Comparison of ENCODE assay signal across 25 cellular contexts in the genomic region with DNA sequence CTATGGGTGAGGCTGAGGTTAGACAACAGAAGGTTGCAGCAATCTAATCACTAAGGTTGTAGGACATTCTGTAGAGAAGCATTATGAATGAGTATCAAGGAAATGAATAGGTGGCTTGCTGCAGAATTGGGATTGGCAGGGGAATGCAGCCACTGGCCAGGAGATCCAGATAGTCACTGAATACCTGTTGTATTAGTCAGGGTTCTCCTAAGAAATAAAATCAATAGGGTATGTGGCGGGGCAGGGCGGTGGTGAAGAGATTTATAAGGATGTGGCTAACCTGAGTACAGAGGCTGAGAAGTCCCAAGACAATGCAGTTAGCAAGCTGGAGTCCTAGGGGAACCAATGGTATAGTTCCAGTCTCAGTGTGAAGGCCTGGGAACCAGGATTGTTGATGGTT.
"Had no signal": no experiment of that assay in that cellular context is flagged by ENCODE, and none has a peak within 500 bp of the region (broad histone marks: within the 10 kb centered on the region; RNA-seq: fewer than 3 reads in every experiment).

No MANE protein-coding gene starts in this region.

- DNase-seq: activated CD4-positive, alpha-beta T cell treated with anti-CD3 and anti-CD28 coated beads, Interleukin-2, amount 10 ng/mL, durations not matched to agents 7 days and 5 days; activated CD4-positive, CD25-positive, alpha-beta regulatory T cell treated with anti-CD3 and anti-CD28 coated beads, Interleukin-2, amount 50 U/mL, for 72 hours; activated gamma-delta T cell treated with Interleukin-2 at 50 U/mL for 16 hours; activated T-cell treated with anti-CD3 and anti-CD28 coated beads, Interleukin-2, amount 50 U/mL, for 1 hour; aorta; effector memory CD4-positive, alpha-beta T cell; esophagus squamous epithelium; lower lobe of right lung; naive thymus-derived CD4-positive, alpha-beta T cell; occipital lobe; right lobe of liver; stimulated activated CD4-positive, alpha-beta T cell treated with anti-CD3 and anti-CD28 coated beads, Interleukin-15, amount 100 ng/mL, for 24 hours; T-cell; testis; WERI-Rb-1 had no signal

- H3K36me3 ChIP-seq: esophagus squamous epithelium, gastroesophageal sphincter, lower lobe of right lung, right lobe of liver, WERI-Rb-1 had no signal

- H3K4me1 Mint-ChIP-seq: activated CD4-positive, alpha-beta T cell treated with anti-CD3 and anti-CD28 coated beads, Interleukin-2, amount 10 ng/mL, durations not matched to agents 7 days and 5 days; brain; central memory CD8-positive, alpha-beta T cell; neural crest cell; stimulated activated memory B cell treated with anti-CD40 and anti-IgM and Interleukin-4, amounts not matched to agents 10 μg/mL and 1 μg/mL and 100 μg/mL, for 72 hours; T-cell had no signal

- H3K4me3 Mint-ChIP-seq: activated CD4-positive, alpha-beta T cell treated with anti-CD3 and anti-CD28 coated beads, Interleukin-2, amount 10 ng/mL, durations not matched to agents 7 days and 5 days; activated naive CD4-positive, alpha-beta T cell treated with anti-CD3 and anti-CD28 coated beads, Interleukin-2, amount 50 U/mL, for 24 hours; brain; central memory CD8-positive, alpha-beta T cell; naive thymus-derived CD4-positive, alpha-beta T cell; neural crest cell; stimulated activated memory B cell treated with anti-CD40 and anti-IgM and Interleukin-4, amounts not matched to agents 10 μg/mL and 1 μg/mL and 100 μg/mL, for 72 hours; T-cell; type B pancreatic cell had no signal

- H3K27me3 ChIP-seq: esophagus squamous epithelium, gastroesophageal sphincter, right lobe of liver, testis had no signal

- ATAC-seq: gastroesophageal sphincter; lower lobe of right lung; naive thymus-derived CD4-positive, alpha-beta T cell; right lobe of liver; stimulated activated memory B cell treated with anti-CD40 and anti-IgM and Interleukin-4, amounts not matched to agents 10 μg/mL and 1 μg/mL and 100 μg/mL, for 72 hours; T-cell had no signal

- FAIRE-seq: colon, TTC549 had no signal

- H3K27ac ChIP-seq: esophagus squamous epithelium, gastroesophageal sphincter, lower lobe of right lung, right lobe of liver, skin epidermis, testis, WERI-Rb-1 had no signal

- H3K27me3 Mint-ChIP-seq: activated CD4-positive, alpha-beta T cell treated with anti-CD3 and anti-CD28 coated beads, Interleukin-2, amount 10 ng/mL, durations not matched to agents 7 days and 5 days; activated naive CD4-positive, alpha-beta T cell treated with anti-CD3 and anti-CD28 coated beads, Interleukin-2, amount 50 U/mL, for 24 hours; brain; naive thymus-derived CD4-positive, alpha-beta T cell; stimulated activated memory B cell treated with anti-CD40 and anti-IgM and Interleukin-4, amounts not matched to agents 10 μg/mL and 1 μg/mL and 100 μg/mL, for 72 hours; T-cell; type B pancreatic cell had no signal

- H3K4me1 ChIP-seq: gastroesophageal sphincter, lower lobe of right lung, right lobe of liver, testis had no signal

- H3K9me3 ChIP-seq: esophagus squamous epithelium, gastroesophageal sphincter, lower lobe of right lung, right lobe of liver, testis had no signal

- H3K27ac Mint-ChIP-seq: activated CD4-positive, alpha-beta T cell treated with anti-CD3 and anti-CD28 coated beads, Interleukin-2, amount 10 ng/mL, durations not matched to agents 7 days and 5 days; activated naive CD4-positive, alpha-beta T cell treated with anti-CD3 and anti-CD28 coated beads, Interleukin-2, amount 50 U/mL, for 24 hours; brain; stimulated activated memory B cell treated with anti-CD40 and anti-IgM and Interleukin-4, amounts not matched to agents 10 μg/mL and 1 μg/mL and 100 μg/mL, for 72 hours; T-cell; type B pancreatic cell had no signal

- H3K9me3 Mint-ChIP-seq: activated naive CD4-positive, alpha-beta T cell treated with anti-CD3 and anti-CD28 coated beads, Interleukin-2, amount 50 U/mL, for 24 hours; central memory CD8-positive, alpha-beta T cell had no signal

- H3K4me3 ChIP-seq: esophagus squamous epithelium, gastroesophageal sphincter, lower lobe of right lung, right lobe of liver, skin epidermis, testis had no signal
